Comparison of ENCODE assay signal across 1 cellular context in the genomic region with DNA sequence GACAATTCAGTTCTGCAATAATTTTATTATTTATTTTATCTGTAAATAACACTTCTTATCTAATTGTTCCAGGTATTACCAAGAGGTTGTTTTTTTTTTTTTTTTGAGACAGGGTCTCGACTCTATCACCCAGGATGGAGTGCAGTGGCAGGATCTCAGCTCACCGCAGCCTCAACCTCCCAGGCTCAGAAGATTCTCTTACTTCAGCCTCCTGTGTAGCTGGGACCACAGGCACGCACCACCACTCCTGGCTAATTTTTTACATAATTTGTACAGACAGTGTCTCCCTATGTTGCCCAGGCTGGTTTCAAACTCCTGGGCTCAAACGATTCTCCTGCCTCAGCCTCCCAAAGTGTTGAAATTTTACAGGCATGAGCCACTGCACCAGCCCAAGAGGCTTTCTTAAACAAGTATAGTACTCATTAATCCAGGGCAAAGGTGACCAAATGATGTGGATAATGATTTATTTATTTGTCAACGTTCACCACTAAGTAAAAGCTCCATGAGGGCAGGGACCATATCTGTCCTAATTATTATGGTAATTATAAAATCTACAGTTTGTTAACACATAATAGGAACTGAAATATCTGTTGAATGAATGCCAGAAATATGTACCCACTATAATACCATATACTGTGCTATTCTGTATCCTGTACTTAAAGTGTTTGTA.
TF ChIP-seq lines count a peak whose summit lies in the region.

No MANE protein-coding gene starts in this region.

TF ChIP-seq in K562, 482 proteins besides CTCF, POLR2A, EP300 and RAD21:
- TF ChIP-seq CBX3 (IDR thresholded peaks at IDR 0.05; ENCODE audit: borderline replicate concordance in 1 of 2, low read length in 2 of 2) (peak in 1 of 2 experiments; percentile 40; a peak in 1 of 3 replicates), ZNF316 (IDR thresholded peaks at IDR 0.05) (peak; percentile 61), TOE1 (IDR thresholded peaks at IDR 0.05; ENCODE audit: borderline replicate concordance) (no peak), TOE1 (CRISPR knock-in tag; IDR thresholded peaks at IDR 0.05; ENCODE audit: borderline replicate concordance, low read depth) (no peak)
- TF ChIP-seq, protein P1, sequence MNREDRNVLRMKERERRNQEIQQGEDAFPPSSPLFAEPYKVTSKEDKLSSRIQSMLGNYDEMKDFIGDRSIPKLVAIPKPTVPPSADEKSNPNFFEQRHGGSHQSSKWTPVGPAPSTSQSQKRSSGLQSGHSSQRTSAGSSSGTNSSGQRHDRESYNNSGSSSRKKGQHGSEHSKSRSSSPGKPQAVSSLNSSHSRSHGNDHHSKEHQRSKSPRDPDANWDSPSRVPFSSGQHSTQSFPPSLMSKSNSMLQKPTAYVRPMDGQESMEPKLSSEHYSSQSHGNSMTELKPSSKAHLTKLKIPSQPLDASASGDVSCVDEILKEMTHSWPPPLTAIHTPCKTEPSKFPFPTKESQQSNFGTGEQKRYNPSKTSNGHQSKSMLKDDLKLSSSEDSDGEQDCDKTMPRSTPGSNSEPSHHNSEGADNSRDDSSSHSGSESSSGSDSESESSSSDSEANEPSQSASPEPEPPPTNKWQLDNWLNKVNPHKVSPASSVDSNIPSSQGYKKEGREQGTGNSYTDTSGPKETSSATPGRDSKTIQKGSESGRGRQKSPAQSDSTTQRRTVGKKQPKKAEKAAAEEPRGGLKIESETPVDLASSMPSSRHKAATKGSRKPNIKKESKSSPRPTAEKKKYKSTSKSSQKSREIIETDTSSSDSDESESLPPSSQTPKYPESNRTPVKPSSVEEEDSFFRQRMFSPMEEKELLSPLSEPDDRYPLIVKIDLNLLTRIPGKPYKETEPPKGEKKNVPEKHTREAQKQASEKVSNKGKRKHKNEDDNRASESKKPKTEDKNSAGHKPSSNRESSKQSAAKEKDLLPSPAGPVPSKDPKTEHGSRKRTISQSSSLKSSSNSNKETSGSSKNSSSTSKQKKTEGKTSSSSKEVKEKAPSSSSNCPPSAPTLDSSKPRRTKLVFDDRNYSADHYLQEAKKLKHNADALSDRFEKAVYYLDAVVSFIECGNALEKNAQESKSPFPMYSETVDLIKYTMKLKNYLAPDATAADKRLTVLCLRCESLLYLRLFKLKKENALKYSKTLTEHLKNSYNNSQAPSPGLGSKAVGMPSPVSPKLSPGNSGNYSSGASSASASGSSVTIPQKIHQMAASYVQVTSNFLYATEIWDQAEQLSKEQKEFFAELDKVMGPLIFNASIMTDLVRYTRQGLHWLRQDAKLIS (CRISPR knock-in tag; IDR thresholded peaks at IDR 0.05) = no peak
- TF ChIP-seq, protein P2, sequence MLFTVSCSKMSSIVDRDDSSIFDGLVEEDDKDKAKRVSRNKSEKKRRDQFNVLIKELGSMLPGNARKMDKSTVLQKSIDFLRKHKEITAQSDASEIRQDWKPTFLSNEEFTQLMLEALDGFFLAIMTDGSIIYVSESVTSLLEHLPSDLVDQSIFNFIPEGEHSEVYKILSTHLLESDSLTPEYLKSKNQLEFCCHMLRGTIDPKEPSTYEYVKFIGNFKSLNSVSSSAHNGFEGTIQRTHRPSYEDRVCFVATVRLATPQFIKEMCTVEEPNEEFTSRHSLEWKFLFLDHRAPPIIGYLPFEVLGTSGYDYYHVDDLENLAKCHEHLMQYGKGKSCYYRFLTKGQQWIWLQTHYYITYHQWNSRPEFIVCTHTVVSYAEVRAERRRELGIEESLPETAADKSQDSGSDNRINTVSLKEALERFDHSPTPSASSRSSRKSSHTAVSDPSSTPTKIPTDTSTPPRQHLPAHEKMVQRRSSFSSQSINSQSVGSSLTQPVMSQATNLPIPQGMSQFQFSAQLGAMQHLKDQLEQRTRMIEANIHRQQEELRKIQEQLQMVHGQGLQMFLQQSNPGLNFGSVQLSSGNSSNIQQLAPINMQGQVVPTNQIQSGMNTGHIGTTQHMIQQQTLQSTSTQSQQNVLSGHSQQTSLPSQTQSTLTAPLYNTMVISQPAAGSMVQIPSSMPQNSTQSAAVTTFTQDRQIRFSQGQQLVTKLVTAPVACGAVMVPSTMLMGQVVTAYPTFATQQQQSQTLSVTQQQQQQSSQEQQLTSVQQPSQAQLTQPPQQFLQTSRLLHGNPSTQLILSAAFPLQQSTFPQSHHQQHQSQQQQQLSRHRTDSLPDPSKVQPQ (CRISPR knock-in tag; IDR thresholded peaks at IDR 0.05; ENCODE audit: borderline replicate concordance) = no peak
